Comparison of ENCODE assay signal across 22 cellular contexts in the genomic region with DNA sequence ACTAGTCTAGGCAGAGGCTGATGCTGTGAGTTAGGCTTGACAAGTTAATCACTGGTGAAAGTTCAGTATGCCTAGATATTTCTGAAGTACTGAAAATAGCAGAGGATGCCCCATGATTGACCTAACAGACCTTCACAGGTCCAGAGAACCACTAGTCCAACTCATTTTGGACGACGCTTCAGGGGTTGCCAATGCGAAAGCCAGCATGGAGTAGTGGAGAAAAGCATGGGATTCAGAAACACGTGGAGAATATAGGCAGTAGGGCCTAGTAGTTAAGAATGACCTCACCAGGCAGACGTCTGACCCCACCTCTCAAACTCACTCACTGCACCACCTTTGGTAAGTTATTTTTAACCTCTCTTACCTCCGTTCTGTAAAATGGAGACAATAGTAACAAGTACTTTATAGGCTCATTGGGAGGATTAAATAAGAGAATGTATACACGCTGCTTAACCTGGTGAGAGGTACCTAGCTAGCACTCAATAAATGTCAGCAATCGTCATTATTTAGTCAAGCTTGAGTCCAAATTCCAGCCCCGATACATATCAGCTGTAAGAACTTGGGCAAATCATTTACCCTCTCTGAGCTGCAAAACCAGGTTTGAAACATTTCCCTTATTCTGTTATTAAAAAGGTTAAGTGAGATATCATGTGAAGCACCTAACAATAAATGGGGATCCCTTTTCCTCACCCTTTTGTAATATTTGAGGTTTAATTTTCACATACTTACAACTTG. TPM values are rescaled to one million over a fixed set of nuclear protein-coding genes. Genes with fewer than 3 reads are reported as not detected.
DNase-seq lines count a peak whose midpoint lies in the region; ATAC-seq, FAIRE-seq and TF ChIP-seq lines count a peak whose summit lies in the region.
"Had no signal": no experiment of that assay in that cellular context is flagged by ENCODE, and none has a peak within 500 bp of the region (broad histone marks: within the 10 kb centered on the region; RNA-seq: fewer than 3 reads in every experiment).

No MANE protein-coding gene starts in this region.

- H3K18ac ChIP-seq in H9 (ENCODE audit: insufficient read length, low read depth, low read length), result no peak overlapping the region

- no peaks in the 10 kb centered on the region for H3K27me3 ChIP-seq in H9 (ENCODE audit: insufficient read depth, low read length)
- H3K27me3 ChIP-seq in bronchial epithelial cell (ENCODE audit: control insufficient read depth, insufficient read depth, low read length), result no peaks in the 10 kb centered on the region
- H3K27me3 ChIP-seq: esophagus muscularis mucosa, neutrophil, sigmoid colon had no signal

- no peak overlapping the region for H3K9ac ChIP-seq in H9 (ENCODE audit: extremely low read depth, insufficient read length, low read length)
- H3K9ac ChIP-seq in kidney (ENCODE audit: low read length in 2 of 2), result peak overlapping the region; percentile 24 to 28
- H3K9ac ChIP-seq: KMS-11 had no signal

- no peak overlapping the region for H2AK5ac ChIP-seq in H9 (ENCODE audit: insufficient read length, low read length)

- peak overlapping the region; percentile 84 to 97 (median 94); a peak in 5 of 7 replicates for H3K27ac Mint-ChIP-seq in H9
- H3K27ac Mint-ChIP-seq in progenitor cell of endocrine pancreas, result peak overlapping the region; percentile 95
- H3K27ac Mint-ChIP-seq: activated CD4-positive, alpha-beta T cell treated with anti-CD3 and anti-CD28 coated beads, Interleukin-2, amount 10 ng/mL, durations not matched to agents 24 days and 14 days; CD8-positive, alpha-beta memory T cell had no signal

- no peak overlapping the region for H4K5ac ChIP-seq in H9 (ENCODE audit: insufficient read length, low read depth, low read length)

- H4K20me1 ChIP-seq in H9 (ENCODE audit: control insufficient read depth, insufficient read depth, insufficient read length), result no peaks in the 10 kb centered on the region

- H3K4me1 Mint-ChIP-seq in H9 (peaks cover 77 to 83% of the 10 kb centered on the region in 2 experiments), progenitor cell of endocrine pancreas (ENCODE audit: low read depth) (peaks cover 67% of the 10 kb centered on the region)
- H3K4me1 Mint-ChIP-seq: activated CD4-positive, alpha-beta T cell treated with anti-CD3 and anti-CD28 coated beads, Interleukin-2, amount 10 ng/mL, durations not matched to agents 24 days and 14 days; CD8-positive, alpha-beta memory T cell had no signal

- no peak overlapping the region for H3K23ac ChIP-seq in H9 (ENCODE audit: insufficient read length, low read depth, low read length)

- H3K79me2 ChIP-seq in H9 (ENCODE audit: insufficient read depth, low read length), result peaks cover 29% of the 10 kb centered on the region; the same call in 1 of the 2 replicates

- H4K8ac ChIP-seq in H9 (replicated peaks; ENCODE audit: insufficient read length, low read depth, low read length), result no peak overlapping the region

- no peak overlapping the region for H2AFZ ChIP-seq in H9 (ENCODE audit: low read length)
- H2AFZ ChIP-seq: PC-9 had no signal

- no peaks in the 10 kb centered on the region for H3K27me3 Mint-ChIP-seq in H9 (ENCODE audit: low read depth)
- no peaks in the 10 kb centered on the region for H3K27me3 Mint-ChIP-seq in progenitor cell of endocrine pancreas
- H3K27me3 Mint-ChIP-seq: CD8-positive, alpha-beta memory T cell had no signal

- no peak overlapping the region for H2BK120ac ChIP-seq in H9 (ENCODE audit: low read depth, low read length, poor library complexity, severe bottlenecking)

- H3K56ac ChIP-seq in H9 (ENCODE audit: insufficient read length, low read depth, low read length), result no peak overlapping the region

- H3K9me3 ChIP-seq in H9 (ENCODE audit: control insufficient read depth, low read depth, low read length) (no peaks in the 10 kb centered on the region), kidney (ENCODE audit: control insufficient read depth in 1 of 2, low read length in 2 of 2) (no peaks in the 10 kb centered on the region)
- H3K9me3 ChIP-seq: esophagus muscularis mucosa, neutrophil, sigmoid colon had no signal

- H3T11ph ChIP-seq in H9 (ENCODE audit: low read length), result no peak overlapping the region

- H2BK5ac ChIP-seq in H9 (ENCODE audit: insufficient read length, low read length), result no peak overlapping the region

- H3K14ac ChIP-seq in H9 (ENCODE audit: insufficient read depth, low read length), result no peak overlapping the region

- H3K36me3 Mint-ChIP-seq in H9 (ENCODE audit: insufficient read depth in 1 of 3, low read depth in 3 of 3) (peaks cover 10 to 19% (median 12%) of the 10 kb centered on the region in 3 experiments), progenitor cell of endocrine pancreas (ENCODE audit: insufficient read depth) (no peaks in the 10 kb centered on the region)
- H3K36me3 Mint-ChIP-seq: CD8-positive, alpha-beta memory T cell had no signal

- H4K91ac ChIP-seq in H9 (ENCODE audit: insufficient read length, low read depth, low read length), result no peak overlapping the region

- no peak overlapping the region for H3K4me2 ChIP-seq in H9 (ENCODE audit: insufficient read depth, insufficient read length, low read length)
- H3K4me2 ChIP-seq: KMS-11, PC-9 had no signal

- H3K27ac ChIP-seq in H9 (ENCODE audit: insufficient read length, low read depth, low read length), result peak overlapping the region; percentile 55
- peak overlapping the region; percentile 72 to 73 for H3K27ac ChIP-seq in kidney (ENCODE audit: low read depth in 2 of 2, low read length in 2 of 2)
- H3K27ac ChIP-seq: KMS-11, PC-9, sigmoid colon, SK-N-MC had no signal

- H3K4me3 ChIP-seq in bronchial epithelial cell (ENCODE audit: low read depth, low read length) (no peak overlapping the region), kidney (ENCODE audit: low read length in 2 of 2) (peak overlapping the region; percentile 5 to 31)
- H3K4me3 ChIP-seq: esophagus muscularis mucosa, PC-9, sigmoid colon, SK-N-MC had no signal

- no peak overlapping the region for H2BK20ac ChIP-seq in H9 (ENCODE audit: low read depth, low read length, poor library complexity, severe bottlenecking)

- H3K4me1 ChIP-seq in H9 (ENCODE audit: insufficient read depth, low read length) (peaks cover 37% of the 10 kb centered on the region), kidney (ENCODE audit: control insufficient read depth in 1 of 2, insufficient read depth in 1 of 2, low read depth in 1 of 2, low read length in 2 of 2) (peaks cover 49 to 57% of the 10 kb centered on the region in 2 donors)

- H2BK15ac ChIP-seq in H9 (ENCODE audit: low read depth, low read length), result no peak overlapping the region

- FAIRE-seq in bronchial epithelial cell (lab: Jason Lieb, UNC) (peak; percentile 40), kidney (lab: Jason Lieb, UNC) (no peak)
- FAIRE-seq: islet of Langerhans had no signal

- intact Hi-C loops in kidney (cut with DNase I), result no loop called here

- DNase-seq in H9 (no peak), bronchial epithelial cell (ENCODE audit: low read depth) (no peak), kidney (no peak), progenitor cell of endocrine pancreas (ENCODE audit: low spot score, unreplicated experiment) (no peak), NCI-H345 treated with DMSO at 0.1 percent for 48 hours (lab: John Stamatoyannopoulos, UW; ENCODE audit: unreplicated experiment) (no peak), GM10266 (ENCODE audit: extremely low spot score) (no peak)
- DNase-seq: activated CD4-positive, alpha-beta T cell treated with anti-CD3 and anti-CD28 coated beads, Interleukin-2, amount 10 ng/mL, durations not matched to agents 24 days and 14 days; activated naive CD4-positive, alpha-beta T cell; CD8-positive, alpha-beta memory T cell; NCI-H1092; NCI-H2107; NCI-H748 treated with DMSO at 0.1 percent for 48 hours; PC-9; sigmoid colon; T1000 had no signal

- H3K9me3 Mint-ChIP-seq in H9 (peaks cover 3 to 5% of the 10 kb centered on the region in 2 experiments; a peak in 4 of 5 replicates), progenitor cell of endocrine pancreas (ENCODE audit: low read depth) (no peaks in the 10 kb centered on the region)
- H3K9me3 Mint-ChIP-seq: activated CD4-positive, alpha-beta T cell treated with anti-CD3 and anti-CD28 coated beads, Interleukin-2, amount 10 ng/mL, durations not matched to agents 24 days and 14 days had no signal

- no peaks in the 10 kb centered on the region for H3K79me1 ChIP-seq in H9 (ENCODE audit: insufficient read depth, low read depth, low read length, poor library complexity, severe bottlenecking)

- H3K23me2 ChIP-seq in H9 (ENCODE audit: insufficient read length, low read depth, low read length, poor library complexity, severe bottlenecking), result no peaks in the 10 kb centered on the region

- H2BK12ac ChIP-seq in H9 (ENCODE audit: insufficient read length, low read depth, low read length), result no peak overlapping the region

- WGBS in H9 (ENCODE audit: extremely low coverage, insufficient read length, low lambda C conversion rate), result no CpG with 5 or more reads among the region's 9 CpGs

- no peaks in the 10 kb centered on the region for H3K36me3 ChIP-seq in bronchial epithelial cell (ENCODE audit: control insufficient read depth, insufficient read depth, low read length)
- no peaks in the 10 kb centered on the region for H3K36me3 ChIP-seq in kidney (ENCODE audit: control insufficient read depth in 1 of 2, insufficient read depth in 2 of 2, low read length in 2 of 2)
- H3K36me3 ChIP-seq: esophagus muscularis mucosa, neutrophil, sigmoid colon had no signal

- TF ChIP-seq CTCF in H9 (conservative IDR thresholded peaks at IDR 0.05), result no peak
- TF ChIP-seq CTCF in bronchial epithelial cell (IDR thresholded peaks at IDR 0.05; ENCODE audit: insufficient read depth, low read length, severe bottlenecking), result no peak
- no peak for TF ChIP-seq CTCF in kidney (IDR thresholded peaks at IDR 0.05; ENCODE audit: borderline replicate concordance, extremely low read depth, insufficient read depth)
- TF ChIP-seq CTCF in progenitor cell of endocrine pancreas (IDR thresholded peaks at IDR 0.05; ENCODE audit: unreplicated experiment), result no peak
- no peak for TF ChIP-seq CTCF in GM10266 (IDR thresholded peaks at IDR 0.05; ENCODE audit: control insufficient read depth, insufficient read depth, low read depth, missing control alignments)

- ATAC-seq in GM21367 (IDR thresholded peaks at IDR 0.05; ENCODE audit: unreplicated experiment) (no peak), GM21381 (IDR thresholded peaks at IDR 0.05; ENCODE audit: unreplicated experiment) (no peak)

- no peak overlapping the region for H3K4me3 Mint-ChIP-seq in H9
- H3K4me3 Mint-ChIP-seq in progenitor cell of endocrine pancreas (ENCODE audit: low read depth), result no peak overlapping the region
- H3K4me3 Mint-ChIP-seq: activated CD4-positive, alpha-beta T cell treated with anti-CD3 and anti-CD28 coated beads, Interleukin-2, amount 10 ng/mL, durations not matched to agents 24 days and 14 days; CD8-positive, alpha-beta memory T cell had no signal

- no peak overlapping the region for H3K4ac ChIP-seq in H9 (ENCODE audit: low read depth, low read length)

RNA-seq across cellular contexts. Expression of a gene that starts 13.2 kb away (rescaled TPM):
- 25.3 and 26.7 TPM in 2 replicates for total RNA-seq in H9 (2021)
- 2.2 and 3.4 TPM in 2 replicates for total RNA-seq in bronchial epithelial cell
- total RNA-seq in kidney, result 107 TPM
- polyA plus RNA-seq in kidney (ENCODE audit: insufficient read depth, low read depth, low replicate concordance), result 100 TPM
- total RNA-seq in progenitor cell of endocrine pancreas, result 16.1 and 17.4 TPM in 2 replicates
- total RNA-seq: activated CD4-positive, alpha-beta T cell treated with anti-CD3 and anti-CD28 coated beads, Interleukin-2, amount 10 ng/mL, durations not matched to agents 24 days and 14 days had no signal
- polyA plus RNA-seq: CD8-positive, alpha-beta memory T cell had no signal
